Comparison of ENCODE assay signal across 38 cellular contexts in genomic region chr19:56145698-56146097, GRCh38. TPM values are rescaled to one million over a fixed set of nuclear protein-coding genes. Genes with fewer than 3 reads are reported as not detected.
"Had no signal": no experiment of that assay in that cellular context is flagged by ENCODE, and none has a peak within 500 bp of the region (broad histone marks: within the 10 kb centered on the region; RNA-seq: fewer than 3 reads in every experiment).

No MANE protein-coding gene starts in this region.

- H3K27ac ChIP-seq: ascending aorta, brain microvascular endothelial cell, coronary artery, esophagus muscularis mucosa, foreskin keratinocyte, gastrocnemius medialis, heart left ventricle had no signal

- DNase-seq: activated CD4-positive, alpha-beta memory T cell treated with anti-CD3 and anti-CD28 coated beads for 36 hours; activated CD4-positive, alpha-beta T cell treated with anti-CD3 and anti-CD28 coated beads for 36 hours; activated CD4-positive, alpha-beta T cell treated with anti-CD3 and anti-CD28 coated beads, Interleukin-2, amount 10 ng/mL, durations not matched to agents 24 days and 14 days; activated CD4-positive, CD25-positive, alpha-beta regulatory T cell; activated CD4-positive, CD25-positive, alpha-beta regulatory T cell treated with anti-CD3 and anti-CD28 coated beads, Interleukin-2, amount 50 U/mL, for 72 hours; activated CD8-positive, alpha-beta memory T cell treated with anti-CD3 and anti-CD28 coated beads, Interleukin-2, amount 10 ng/mL, durations not matched to agents 7 days and 5 days; activated CD8-positive, alpha-beta memory T cell treated with anti-CD3 and anti-CD28 coated beads, Interleukin-2, amount 50 U/mL, for 4 hours; activated CD8-positive, alpha-beta T cell treated with anti-CD3 and anti-CD28 coated beads, Interleukin-2, amount 10 ng/mL, durations not matched to agents 7 days and 5 days; activated effector memory CD4-positive, alpha-beta T cell treated with anti-CD3 and anti-CD28 coated beads, Interleukin-2, amount 50 U/mL, for 16 hours; activated naive CD4-positive, alpha-beta T cell treated with anti-CD3 and anti-CD28 coated beads for 36 hours; activated naive CD8-positive, alpha-beta T cell treated with anti-CD3 and anti-CD28 coated beads, Interleukin-2, amount 10 ng/mL, durations not matched to agents 7 days and 5 days; activated T-cell treated with anti-CD3 and anti-CD28 coated beads, Interleukin-2, amount 50 U/mL, for 1 hour; activated T-cell treated with anti-CD3 and anti-CD28 coated beads, Interleukin-2, amount 50 U/mL, for 48 hours; brain microvascular endothelial cell; dorsolateral prefrontal cortex; effector memory CD4-positive, alpha-beta T cell; endodermal cell; erythroblast; foreskin keratinocyte; gastrocnemius medialis; glutamatergic neuron; heart left ventricle; T-helper 1 cell; T-helper 17 cell; T1000 had no signal

- H3K4me3 Mint-ChIP-seq: activated CD4-positive, alpha-beta memory T cell treated with anti-CD3 and anti-CD28 coated beads for 36 hours; activated CD4-positive, alpha-beta T cell treated with anti-CD3 and anti-CD28 coated beads for 36 hours; activated CD4-positive, alpha-beta T cell treated with anti-CD3 and anti-CD28 coated beads, Interleukin-2, amount 10 ng/mL, durations not matched to agents 24 days and 14 days; activated CD8-positive, alpha-beta memory T cell treated with anti-CD3 and anti-CD28 coated beads, Interleukin-2, amount 10 ng/mL, durations not matched to agents 7 days and 5 days; activated CD8-positive, alpha-beta T cell treated with anti-CD3 and anti-CD28 coated beads, Interleukin-2, amount 10 ng/mL, durations not matched to agents 7 days and 5 days; activated naive CD4-positive, alpha-beta T cell treated with anti-CD3 and anti-CD28 coated beads for 36 hours; activated naive CD4-positive, alpha-beta T cell treated with anti-CD3 and anti-CD28 coated beads, Interleukin-2, amount 50 U/mL, for 24 hours; activated naive CD8-positive, alpha-beta T cell treated with anti-CD3 and anti-CD28 coated beads, Interleukin-2, amount 10 ng/mL, durations not matched to agents 7 days and 5 days; activated T-helper 1 cell treated with anti-CD3 and anti-CD28 coated beads, Interleukin-12 subunit alpha, Interleukin-12 subunit beta, Interleukin-2, Interleukin-4 antibody, amounts not matched to agents 30 ng/mL and 10 ng/mL and 1 ng/mL, durations not matched to agents 14 hours and 24 hours and 36 hours; central memory CD8-positive, alpha-beta T cell; dendritic cell treated with granulocyte-macrophage colony-stimulating factor and Interleukin-4, amounts not matched to agents 40 ng/mL and 50 ng/mL, for 4 days; endodermal cell; T-helper 17 cell; T-helper 2 cell treated with Interferon-gamma antibody and Interleukin-4, amounts not matched to agents 5 μg/mL and 100 μg/mL, for 36 hours had no signal

- ATAC-seq: activated CD4-positive, alpha-beta T cell treated with anti-CD3 and anti-CD28 coated beads for 36 hours; activated CD8-positive, alpha-beta memory T cell treated with anti-CD3 and anti-CD28 coated beads, Interleukin-2, amount 10 ng/mL, durations not matched to agents 7 days and 5 days; activated CD8-positive, alpha-beta T cell treated with anti-CD3 and anti-CD28 coated beads, Interleukin-2, amount 10 ng/mL, durations not matched to agents 7 days and 5 days; foreskin keratinocyte; gastrocnemius medialis; heart left ventricle; T-helper 17 cell had no signal

- H3K9me3 Mint-ChIP-seq: activated CD4-positive, alpha-beta memory T cell treated with anti-CD3 and anti-CD28 coated beads for 36 hours; activated CD4-positive, alpha-beta T cell treated with anti-CD3 and anti-CD28 coated beads, Interleukin-2, amount 10 ng/mL, durations not matched to agents 24 days and 14 days; activated naive CD4-positive, alpha-beta T cell treated with anti-CD3 and anti-CD28 coated beads for 36 hours; activated naive CD4-positive, alpha-beta T cell treated with anti-CD3 and anti-CD28 coated beads, Interleukin-2, amount 50 U/mL, for 24 hours; activated T-helper 1 cell treated with anti-CD3 and anti-CD28 coated beads, Interleukin-12 subunit alpha, Interleukin-12 subunit beta, Interleukin-2, Interleukin-4 antibody, amounts not matched to agents 30 ng/mL and 10 ng/mL and 1 ng/mL, durations not matched to agents 14 hours and 24 hours and 36 hours; activated T-helper 2 cell treated with anti-CD3 and anti-CD28 coated beads, Interferon-gamma antibody, Interleukin-2, Interleukin-4, amounts not matched to agents 10 μg/mL and 5 μg/mL and 100 μg/mL, durations not matched to agents 14 hours and 24 hours and 36 hours; central memory CD8-positive, alpha-beta T cell; dendritic cell treated with granulocyte-macrophage colony-stimulating factor and Interleukin-4, amounts not matched to agents 40 ng/mL and 50 ng/mL, for 4 days; endodermal cell; T-helper 2 cell treated with Interferon-gamma antibody and Interleukin-4, amounts not matched to agents 5 μg/mL and 100 μg/mL, for 36 hours had no signal

- H3K27me3 Mint-ChIP-seq: activated CD4-positive, alpha-beta memory T cell treated with anti-CD3 and anti-CD28 coated beads for 36 hours; activated CD4-positive, alpha-beta T cell treated with anti-CD3 and anti-CD28 coated beads for 36 hours; activated CD8-positive, alpha-beta memory T cell treated with anti-CD3 and anti-CD28 coated beads, Interleukin-2, amount 10 ng/mL, durations not matched to agents 7 days and 5 days; activated naive CD4-positive, alpha-beta T cell treated with anti-CD3 and anti-CD28 coated beads, Interleukin-2, amount 50 U/mL, for 24 hours; activated naive CD8-positive, alpha-beta T cell treated with anti-CD3 and anti-CD28 coated beads, Interleukin-2, amount 10 ng/mL, durations not matched to agents 7 days and 5 days; central memory CD8-positive, alpha-beta T cell; dendritic cell treated with granulocyte-macrophage colony-stimulating factor and Interleukin-4, amounts not matched to agents 40 ng/mL and 50 ng/mL, for 4 days; T-helper 17 cell had no signal

- H3K27ac Mint-ChIP-seq: activated CD4-positive, alpha-beta memory T cell treated with anti-CD3 and anti-CD28 coated beads for 36 hours; activated CD4-positive, alpha-beta T cell treated with anti-CD3 and anti-CD28 coated beads for 36 hours; activated CD4-positive, alpha-beta T cell treated with anti-CD3 and anti-CD28 coated beads, Interleukin-2, amount 10 ng/mL, durations not matched to agents 24 days and 14 days; activated CD8-positive, alpha-beta memory T cell treated with anti-CD3 and anti-CD28 coated beads, Interleukin-2, amount 10 ng/mL, durations not matched to agents 7 days and 5 days; activated CD8-positive, alpha-beta T cell treated with anti-CD3 and anti-CD28 coated beads, Interleukin-2, amount 10 ng/mL, durations not matched to agents 7 days and 5 days; activated naive CD4-positive, alpha-beta T cell treated with anti-CD3 and anti-CD28 coated beads for 36 hours; activated naive CD4-positive, alpha-beta T cell treated with anti-CD3 and anti-CD28 coated beads, Interleukin-2, amount 50 U/mL, for 24 hours; activated naive CD8-positive, alpha-beta T cell treated with anti-CD3 and anti-CD28 coated beads, Interleukin-2, amount 10 ng/mL, durations not matched to agents 7 days and 5 days; activated T-helper 1 cell treated with anti-CD3 and anti-CD28 coated beads, Interleukin-12 subunit alpha, Interleukin-12 subunit beta, Interleukin-2, Interleukin-4 antibody, amounts not matched to agents 30 ng/mL and 10 ng/mL and 1 ng/mL, durations not matched to agents 14 hours and 24 hours and 36 hours; activated T-helper 2 cell treated with anti-CD3 and anti-CD28 coated beads, Interferon-gamma antibody, Interleukin-2, Interleukin-4, amounts not matched to agents 10 μg/mL and 5 μg/mL and 100 μg/mL, durations not matched to agents 14 hours and 24 hours and 36 hours; dendritic cell treated with granulocyte-macrophage colony-stimulating factor and Interleukin-4, amounts not matched to agents 40 ng/mL and 50 ng/mL, for 4 days; endodermal cell; T-helper 17 cell; T-helper 2 cell treated with Interferon-gamma antibody and Interleukin-4, amounts not matched to agents 5 μg/mL and 100 μg/mL, for 36 hours had no signal

RNA-seq across cellular contexts. Expression of gene GALP, which starts 30.1 kb away (rescaled TPM):
- total RNA-seq: activated CD4-positive, alpha-beta memory T cell treated with anti-CD3 and anti-CD28 coated beads for 36 hours; activated CD4-positive, alpha-beta T cell treated with anti-CD3 and anti-CD28 coated beads for 36 hours; activated CD4-positive, alpha-beta T cell treated with anti-CD3 and anti-CD28 coated beads, Interleukin-2, amount 10 ng/mL, durations not matched to agents 24 days and 14 days; activated CD8-positive, alpha-beta memory T cell treated with anti-CD3 and anti-CD28 coated beads for 36 hours; activated CD8-positive, alpha-beta memory T cell treated with anti-CD3 and anti-CD28 coated beads, Interleukin-2, amount 10 ng/mL, durations not matched to agents 7 days and 5 days; activated CD8-positive, alpha-beta T cell treated with anti-CD3 and anti-CD28 coated beads, Interleukin-2, amount 10 ng/mL, durations not matched to agents 7 days and 5 days; activated naive CD4-positive, alpha-beta T cell treated with anti-CD3 and anti-CD28 coated beads for 36 hours; activated naive CD8-positive, alpha-beta T cell treated with anti-CD3 and anti-CD28 coated beads, Interleukin-2, amount 10 ng/mL, durations not matched to agents 7 days and 5 days; activated T-helper 1 cell treated with anti-CD3 and anti-CD28 coated beads, Interleukin-12 subunit alpha, Interleukin-12 subunit beta, Interleukin-2, Interleukin-4 antibody, amounts not matched to agents 30 ng/mL and 10 ng/mL and 1 ng/mL, durations not matched to agents 14 hours and 24 hours and 36 hours; activated T-helper 2 cell treated with anti-CD3 and anti-CD28 coated beads, Interferon-gamma antibody, Interleukin-2, Interleukin-4, amounts not matched to agents 10 μg/mL and 5 μg/mL and 100 μg/mL, durations not matched to agents 14 hours and 24 hours and 36 hours; ascending aorta; bronchial epithelial cell; cardiac septum; cerebellum; dorsolateral prefrontal cortex; esophagus muscularis mucosa; foreskin keratinocyte; gastrocnemius medialis; heart left ventricle; T-helper 17 cell had no signal

RNA-seq across cellular contexts. Expression of gene ZSCAN5B, which starts 51.9 kb away (rescaled TPM):
- total RNA-seq: activated CD4-positive, alpha-beta memory T cell treated with anti-CD3 and anti-CD28 coated beads for 36 hours; activated CD4-positive, alpha-beta T cell treated with anti-CD3 and anti-CD28 coated beads for 36 hours; activated CD4-positive, alpha-beta T cell treated with anti-CD3 and anti-CD28 coated beads, Interleukin-2, amount 10 ng/mL, durations not matched to agents 24 days and 14 days; activated CD8-positive, alpha-beta memory T cell treated with anti-CD3 and anti-CD28 coated beads for 36 hours; activated CD8-positive, alpha-beta memory T cell treated with anti-CD3 and anti-CD28 coated beads, Interleukin-2, amount 10 ng/mL, durations not matched to agents 7 days and 5 days; activated CD8-positive, alpha-beta T cell treated with anti-CD3 and anti-CD28 coated beads, Interleukin-2, amount 10 ng/mL, durations not matched to agents 7 days and 5 days; activated naive CD4-positive, alpha-beta T cell treated with anti-CD3 and anti-CD28 coated beads for 36 hours; activated T-helper 1 cell treated with anti-CD3 and anti-CD28 coated beads, Interleukin-12 subunit alpha, Interleukin-12 subunit beta, Interleukin-2, Interleukin-4 antibody, amounts not matched to agents 30 ng/mL and 10 ng/mL and 1 ng/mL, durations not matched to agents 14 hours and 24 hours and 36 hours; activated T-helper 2 cell treated with anti-CD3 and anti-CD28 coated beads, Interferon-gamma antibody, Interleukin-2, Interleukin-4, amounts not matched to agents 10 μg/mL and 5 μg/mL and 100 μg/mL, durations not matched to agents 14 hours and 24 hours and 36 hours; ascending aorta; bronchial epithelial cell; cardiac septum; cerebellum; endodermal cell; foreskin keratinocyte; gastrocnemius medialis; heart left ventricle; T-helper 17 cell had no signal

RNA-seq across cellular contexts. Expression of gene ZSCAN5C, which starts 56.4 kb away (rescaled TPM):
- total RNA-seq: activated CD4-positive, alpha-beta memory T cell treated with anti-CD3 and anti-CD28 coated beads for 36 hours; activated CD4-positive, alpha-beta T cell treated with anti-CD3 and anti-CD28 coated beads for 36 hours; activated CD4-positive, alpha-beta T cell treated with anti-CD3 and anti-CD28 coated beads, Interleukin-2, amount 10 ng/mL, durations not matched to agents 24 days and 14 days; activated CD8-positive, alpha-beta memory T cell treated with anti-CD3 and anti-CD28 coated beads for 36 hours; activated CD8-positive, alpha-beta memory T cell treated with anti-CD3 and anti-CD28 coated beads, Interleukin-2, amount 10 ng/mL, durations not matched to agents 7 days and 5 days; activated CD8-positive, alpha-beta T cell treated with anti-CD3 and anti-CD28 coated beads, Interleukin-2, amount 10 ng/mL, durations not matched to agents 7 days and 5 days; activated naive CD4-positive, alpha-beta T cell treated with anti-CD3 and anti-CD28 coated beads for 36 hours; activated naive CD8-positive, alpha-beta T cell treated with anti-CD3 and anti-CD28 coated beads, Interleukin-2, amount 10 ng/mL, durations not matched to agents 7 days and 5 days; activated T-helper 1 cell treated with anti-CD3 and anti-CD28 coated beads, Interleukin-12 subunit alpha, Interleukin-12 subunit beta, Interleukin-2, Interleukin-4 antibody, amounts not matched to agents 30 ng/mL and 10 ng/mL and 1 ng/mL, durations not matched to agents 14 hours and 24 hours and 36 hours; activated T-helper 2 cell treated with anti-CD3 and anti-CD28 coated beads, Interferon-gamma antibody, Interleukin-2, Interleukin-4, amounts not matched to agents 10 μg/mL and 5 μg/mL and 100 μg/mL, durations not matched to agents 14 hours and 24 hours and 36 hours; ascending aorta; bronchial epithelial cell; cardiac septum; cerebellum; dorsolateral prefrontal cortex; endodermal cell; esophagus muscularis mucosa; foreskin keratinocyte; gastrocnemius medialis; heart left ventricle; T-helper 17 cell had no signal
